Comparison of ENCODE assay signal across 1 cellular context in the genomic region with DNA sequence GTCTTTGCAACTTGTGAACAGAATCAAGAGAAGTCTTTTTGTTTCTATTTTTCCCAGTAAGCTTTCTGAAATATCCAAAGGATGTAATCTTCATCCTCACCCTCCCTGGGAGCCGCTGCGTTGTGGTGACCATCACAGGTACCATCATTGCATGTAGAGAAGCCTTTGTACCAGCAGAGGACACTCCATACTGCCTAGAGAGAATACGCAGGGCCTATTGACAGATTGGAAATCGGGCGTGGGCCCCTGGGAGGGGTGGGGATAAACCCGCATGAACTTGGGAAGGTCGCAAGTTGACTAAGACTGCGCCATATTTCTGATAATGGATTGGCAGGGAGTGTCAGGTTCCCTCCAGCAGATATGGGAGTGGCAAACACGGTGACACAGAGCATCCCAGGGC.
A peak's percentile ranks its signal among the peaks of the same experiment; 100 is the strongest.
TF ChIP-seq lines count a peak whose summit lies in the region.

No MANE protein-coding gene starts in this region.

TF ChIP-seq in K562, 482 proteins besides CTCF, POLR2A, EP300 and RAD21:
- TF ChIP-seq RCOR1 (IDR thresholded peaks at IDR 0.05; ENCODE audit: borderline replicate concordance in 1 of 2, low read depth in 2 of 2, low read length in 2 of 2) (0 out of 4 replicates have a peak, but pooled peaks of 1 of the 2 experiments have one; percentile 43), ZNF695 (CRISPR knock-in tag; IDR thresholded peaks at IDR 0.05) (no peak), CTBP1 (IDR thresholded peaks at IDR 0.05; ENCODE audit: borderline replicate concordance) (0 out of 2 replicates have a peak, but pooled peaks have one; percentile 21), ILF3 (IDR thresholded peaks at IDR 0.05; ENCODE audit: borderline replicate concordance) (no peak)
- TF ChIP-seq, protein P1, sequence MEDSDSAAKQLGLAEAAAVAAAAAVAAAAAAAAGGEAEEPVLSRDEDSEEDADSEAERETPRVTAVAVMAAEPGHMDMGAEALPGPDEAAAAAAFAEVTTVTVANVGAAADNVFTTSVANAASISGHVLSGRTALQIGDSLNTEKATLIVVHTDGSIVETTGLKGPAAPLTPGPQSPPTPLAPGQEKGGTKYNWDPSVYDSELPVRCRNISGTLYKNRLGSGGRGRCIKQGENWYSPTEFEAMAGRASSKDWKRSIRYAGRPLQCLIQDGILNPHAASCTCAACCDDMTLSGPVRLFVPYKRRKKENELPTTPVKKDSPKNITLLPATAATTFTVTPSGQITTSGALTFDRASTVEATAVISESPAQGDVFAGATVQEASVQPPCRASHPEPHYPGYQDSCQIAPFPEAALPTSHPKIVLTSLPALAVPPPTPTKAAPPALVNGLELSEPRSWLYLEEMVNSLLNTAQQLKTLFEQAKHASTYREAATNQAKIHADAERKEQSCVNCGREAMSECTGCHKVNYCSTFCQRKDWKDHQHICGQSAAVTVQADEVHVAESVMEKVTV (CRISPR knock-in tag; IDR thresholded peaks at IDR 0.05), result peak; percentile 54
